In genomic region chr2:180359522-180360282, GRCh38 we compare ENCODE assay signal across 8 cellular contexts.
DNase-seq lines count a peak whose midpoint lies in the region; ATAC-seq and TF ChIP-seq lines count a peak whose summit lies in the region.

No MANE protein-coding gene starts in this region.

- CTCF ChIA-PET in activated B cell treated with CpG ODN at 0.5 μM for 24 hours (lab: Charles Lee): interaction anchor here (0.6 to 0.9 kb wide), 3 partner anchors 118 to 701 kb away, joined by 3 to 4 read pairs (median 3); no protein-coding TSS in a partner anchor

- POLR2A ChIA-PET in activated B cell treated with CpG ODN at 0.5 μM for 24 hours (lab: Charles Lee): interaction anchor here (1.2 kb wide), 1 partner anchor 621 kb away, joined by 5 read pairs; the partner anchor contains the start of gene UBE2E3

- H3K27ac Mint-ChIP-seq in activated B cell treated with CpG ODN at 0.5 μM for 24 hours: peak overlapping the region; percentile 84

- H3K9me3 Mint-ChIP-seq in activated B cell treated with CpG ODN at 0.5 μM for 24 hours: peaks cover 2% of the 10 kb centered on the region

- peaks cover 20% of the 10 kb centered on the region for H3K4me1 Mint-ChIP-seq in activated B cell treated with CpG ODN at 0.5 μM for 24 hours

- DNase-seq in EL: peak; percentile 14
- DNase-seq in activated B cell treated with CpG ODN at 0.5 μM for 24 hours: no peak
- DNase-seq in activated T-cell treated with anti-CD3 and anti-CD28 coated beads, Interleukin-2, amount 50 U/mL, for 1 hour: no peak
- no peak for DNase-seq in HK-2 (ENCODE audit: unreplicated experiment)
- no peak for DNase-seq in HuH-7 (ENCODE audit: low spot score)
- DNase-seq in anterior cingulate cortex (lab: John Stamatoyannopoulos, UW): no peak

- intact Hi-C loops in activated B cell treated with CpG ODN at 0.5 μM for 24 hours (cut with micrococcal nuclease): loop anchor here (1.0 to 5.0 kb wide), 4 partner anchors 10 to 217 kb away; no protein-coding TSS in a partner anchor

- TF ChIP-seq CTCF in activated B cell treated with CpG ODN at 0.5 μM for 24 hours (IDR thresholded peaks at IDR 0.05): no peak

- ATAC-seq in GM19468 (IDR thresholded peaks at IDR 0.05; ENCODE audit: extremely low read depth, unreplicated experiment) (peak; percentile 99), HG03354 (IDR thresholded peaks at IDR 0.05; ENCODE audit: poor library complexity, severe bottlenecking, unreplicated experiment) (peak; percentile 97), activated B cell treated with CpG ODN at 0.5 μM for 24 hours (ENCODE audit: low read depth) (peak; percentile 95)

- H3K27me3 Mint-ChIP-seq in activated B cell treated with CpG ODN at 0.5 μM for 24 hours: no peaks in the 10 kb centered on the region

- H3K4me3 Mint-ChIP-seq in activated B cell treated with CpG ODN at 0.5 μM for 24 hours: peak overlapping the region; percentile 42

- no peaks in the 10 kb centered on the region for H3K36me3 Mint-ChIP-seq in activated B cell treated with CpG ODN at 0.5 μM for 24 hours (ENCODE audit: low read depth)
